1 cellular context compared by ENCODE assay signal in genomic region chr16:50263940-50264929, GRCh38.
A peak's percentile ranks its signal among the peaks of the same experiment; 100 is the strongest.
TF ChIP-seq lines count a peak whose summit lies in the region.

No MANE protein-coding gene starts in this region.

TF ChIP-seq in IMR-90, 13 proteins besides CTCF, POLR2A, EP300 and RAD21 (continued from another document):
- TF ChIP-seq USF2 (IDR thresholded peaks at IDR 0.05; ENCODE audit: low read depth, low read length) (no peak), BHLHE40 (IDR thresholded peaks at IDR 0.05; ENCODE audit: low read depth, low read length) (no peak), MAFK (IDR thresholded peaks at IDR 0.05; ENCODE audit: low read depth, low read length) (peak; percentile 44; the same call in 1 of the 2 replicates), MAZ (IDR thresholded peaks at IDR 0.05; ENCODE audit: borderline replicate concordance, low read depth, low read length) (no peak), RCOR1 (IDR thresholded peaks at IDR 0.05; ENCODE audit: insufficient replicate concordance, low read length) (no peak), FOS (IDR thresholded peaks at IDR 0.05; ENCODE audit: low read depth, low read length) (no peak), SMC3 (IDR thresholded peaks at IDR 0.05; ENCODE audit: low read depth, low read length) (no peak), NFE2L2 (IDR thresholded peaks at IDR 0.05; ENCODE audit: low read depth, low read length) (peak; percentile 96), CEBPB (IDR thresholded peaks at IDR 0.05; ENCODE audit: low read depth, low read length) (no peak)
